1 cellular context compared by ENCODE assay signal in genomic region chr19:10086032-10086903, GRCh38.
TF ChIP-seq lines count a peak whose summit lies in the region.

SHFL (plus strand) TSS chr19:10086317; CDS start chr19:10086428, 111 bp downstream.

TF ChIP-seq in GM12878, 131 proteins besides CTCF, POLR2A, EP300 and RAD21 (continued from another document and continues in another):
- no peak for TF ChIP-seq IRF4 (IDR thresholded peaks at IDR 0.05; ENCODE audit: low read depth, low read length)
- TF ChIP-seq, protein P1, sequence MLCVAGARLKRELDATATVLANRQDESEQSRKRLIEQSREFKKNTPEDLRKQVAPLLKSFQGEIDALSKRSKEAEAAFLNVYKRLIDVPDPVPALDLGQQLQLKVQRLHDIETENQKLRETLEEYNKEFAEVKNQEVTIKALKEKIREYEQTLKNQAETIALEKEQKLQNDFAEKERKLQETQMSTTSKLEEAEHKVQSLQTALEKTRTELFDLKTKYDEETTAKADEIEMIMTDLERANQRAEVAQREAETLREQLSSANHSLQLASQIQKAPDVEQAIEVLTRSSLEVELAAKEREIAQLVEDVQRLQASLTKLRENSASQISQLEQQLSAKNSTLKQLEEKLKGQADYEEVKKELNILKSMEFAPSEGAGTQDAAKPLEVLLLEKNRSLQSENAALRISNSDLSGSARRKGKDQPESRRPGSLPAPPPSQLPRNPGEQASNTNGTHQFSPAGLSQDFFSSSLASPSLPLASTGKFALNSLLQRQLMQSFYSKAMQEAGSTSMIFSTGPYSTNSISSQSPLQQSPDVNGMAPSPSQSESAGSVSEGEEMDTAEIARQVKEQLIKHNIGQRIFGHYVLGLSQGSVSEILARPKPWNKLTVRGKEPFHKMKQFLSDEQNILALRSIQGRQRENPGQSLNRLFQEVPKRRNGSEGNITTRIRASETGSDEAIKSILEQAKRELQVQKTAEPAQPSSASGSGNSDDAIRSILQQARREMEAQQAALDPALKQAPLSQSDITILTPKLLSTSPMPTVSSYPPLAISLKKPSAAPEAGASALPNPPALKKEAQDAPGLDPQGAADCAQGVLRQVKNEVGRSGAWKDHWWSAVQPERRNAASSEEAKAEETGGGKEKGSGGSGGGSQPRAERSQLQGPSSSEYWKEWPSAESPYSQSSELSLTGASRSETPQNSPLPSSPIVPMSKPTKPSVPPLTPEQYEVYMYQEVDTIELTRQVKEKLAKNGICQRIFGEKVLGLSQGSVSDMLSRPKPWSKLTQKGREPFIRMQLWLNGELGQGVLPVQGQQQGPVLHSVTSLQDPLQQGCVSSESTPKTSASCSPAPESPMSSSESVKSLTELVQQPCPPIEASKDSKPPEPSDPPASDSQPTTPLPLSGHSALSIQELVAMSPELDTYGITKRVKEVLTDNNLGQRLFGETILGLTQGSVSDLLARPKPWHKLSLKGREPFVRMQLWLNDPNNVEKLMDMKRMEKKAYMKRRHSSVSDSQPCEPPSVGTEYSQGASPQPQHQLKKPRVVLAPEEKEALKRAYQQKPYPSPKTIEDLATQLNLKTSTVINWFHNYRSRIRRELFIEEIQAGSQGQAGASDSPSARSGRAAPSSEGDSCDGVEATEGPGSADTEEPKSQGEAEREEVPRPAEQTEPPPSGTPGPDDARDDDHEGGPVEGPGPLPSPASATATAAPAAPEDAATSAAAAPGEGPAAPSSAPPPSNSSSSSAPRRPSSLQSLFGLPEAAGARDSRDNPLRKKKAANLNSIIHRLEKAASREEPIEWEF (IDR thresholded peaks at IDR 0.05; ENCODE audit: insufficient replicate concordance, low read depth, low read length) = no peak
- 0 out of 2 replicates have a peak, but pooled peaks have one; percentile 22 for TF ChIP-seq MLLT1 (IDR thresholded peaks at IDR 0.05)
- no peak for TF ChIP-seq FOS (IDR thresholded peaks at IDR 0.05; ENCODE audit: borderline replicate concordance, extremely low read depth, insufficient read length)
- TF ChIP-seq, protein P2, sequence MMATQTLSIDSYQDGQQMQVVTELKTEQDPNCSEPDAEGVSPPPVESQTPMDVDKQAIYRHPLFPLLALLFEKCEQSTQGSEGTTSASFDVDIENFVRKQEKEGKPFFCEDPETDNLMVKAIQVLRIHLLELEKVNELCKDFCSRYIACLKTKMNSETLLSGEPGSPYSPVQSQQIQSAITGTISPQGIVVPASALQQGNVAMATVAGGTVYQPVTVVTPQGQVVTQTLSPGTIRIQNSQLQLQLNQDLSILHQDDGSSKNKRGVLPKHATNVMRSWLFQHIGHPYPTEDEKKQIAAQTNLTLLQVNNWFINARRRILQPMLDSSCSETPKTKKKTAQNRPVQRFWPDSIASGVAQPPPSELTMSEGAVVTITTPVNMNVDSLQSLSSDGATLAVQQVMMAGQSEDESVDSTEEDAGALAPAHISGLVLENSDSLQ (IDR thresholded peaks at IDR 0.05) = no peak
- peak; percentile 21 for TF ChIP-seq USF2 (IDR thresholded peaks at IDR 0.05; ENCODE audit: borderline replicate concordance, low read depth, low read length)
- no peak for TF ChIP-seq KLF5 (IDR thresholded peaks at IDR 0.05; ENCODE audit: partially characterized antibody)
- peak; percentile 53 for TF ChIP-seq IKZF1 (conservative IDR thresholded peaks at IDR 0.05)
- TF ChIP-seq BHLHE40 (IDR thresholded peaks at IDR 0.05; ENCODE audit: borderline replicate concordance in 1 of 2, low read depth in 2 of 2, low read length in 1 of 2) = peak; percentile 9 to 55; a peak in 2 of 4 replicates
- TF ChIP-seq CREB1 (IDR thresholded peaks at IDR 0.05; ENCODE audit: low read depth) = no peak
- 0 out of 2 replicates have a peak, but pooled peaks have one; percentile 34 for TF ChIP-seq TCF3 (IDR thresholded peaks at IDR 0.05; ENCODE audit: borderline replicate concordance, insufficient read depth, low read depth, low read length)
- TF ChIP-seq NR2C1 (IDR thresholded peaks at IDR 0.05) = peak; percentile 95
- TF ChIP-seq ZSCAN29 (IDR thresholded peaks at IDR 0.05) = no peak; the same call in 1 of the 2 replicates
- TF ChIP-seq MEF2A (IDR thresholded peaks at IDR 0.05; ENCODE audit: insufficient read depth, low read depth, low read length) = no peak
- TF ChIP-seq YBX1 (IDR thresholded peaks at IDR 0.05) = no peak
- no peak for TF ChIP-seq SKIL (IDR thresholded peaks at IDR 0.05; ENCODE audit: low read depth, poor library complexity, severe bottlenecking)
- no peak for TF ChIP-seq NFXL1 (IDR thresholded peaks at IDR 0.05; ENCODE audit: borderline replicate concordance)
- TF ChIP-seq ZBED1 (IDR thresholded peaks at IDR 0.05; ENCODE audit: borderline replicate concordance) = no peak
- TF ChIP-seq ZNF384 (IDR thresholded peaks at IDR 0.05; ENCODE audit: borderline replicate concordance, low read depth, low read length) = no peak
- TF ChIP-seq ELK1 (IDR thresholded peaks at IDR 0.05; ENCODE audit: low read depth, low read length) = no peak
- TF ChIP-seq POLR2AphosphoS2 (IDR thresholded peaks at IDR 0.05; ENCODE audit: low read depth, low read length) = peak; percentile 62
- TF ChIP-seq SPI1 (IDR thresholded peaks at IDR 0.05; ENCODE audit: borderline replicate concordance, insufficient read depth, low read depth, low read length) = 0 out of 2 replicates have a peak, but pooled peaks have one; percentile 11
- TF ChIP-seq HSF1 (IDR thresholded peaks at IDR 0.05; ENCODE audit: low read depth, low read length) = no peak
- TF ChIP-seq SP1 (IDR thresholded peaks at IDR 0.05; ENCODE audit: low read depth, low read length) = no peak
- TF ChIP-seq RFX5 (IDR thresholded peaks at IDR 0.05; ENCODE audit: low read depth, low read length) = no peak
- TF ChIP-seq, protein P3, sequence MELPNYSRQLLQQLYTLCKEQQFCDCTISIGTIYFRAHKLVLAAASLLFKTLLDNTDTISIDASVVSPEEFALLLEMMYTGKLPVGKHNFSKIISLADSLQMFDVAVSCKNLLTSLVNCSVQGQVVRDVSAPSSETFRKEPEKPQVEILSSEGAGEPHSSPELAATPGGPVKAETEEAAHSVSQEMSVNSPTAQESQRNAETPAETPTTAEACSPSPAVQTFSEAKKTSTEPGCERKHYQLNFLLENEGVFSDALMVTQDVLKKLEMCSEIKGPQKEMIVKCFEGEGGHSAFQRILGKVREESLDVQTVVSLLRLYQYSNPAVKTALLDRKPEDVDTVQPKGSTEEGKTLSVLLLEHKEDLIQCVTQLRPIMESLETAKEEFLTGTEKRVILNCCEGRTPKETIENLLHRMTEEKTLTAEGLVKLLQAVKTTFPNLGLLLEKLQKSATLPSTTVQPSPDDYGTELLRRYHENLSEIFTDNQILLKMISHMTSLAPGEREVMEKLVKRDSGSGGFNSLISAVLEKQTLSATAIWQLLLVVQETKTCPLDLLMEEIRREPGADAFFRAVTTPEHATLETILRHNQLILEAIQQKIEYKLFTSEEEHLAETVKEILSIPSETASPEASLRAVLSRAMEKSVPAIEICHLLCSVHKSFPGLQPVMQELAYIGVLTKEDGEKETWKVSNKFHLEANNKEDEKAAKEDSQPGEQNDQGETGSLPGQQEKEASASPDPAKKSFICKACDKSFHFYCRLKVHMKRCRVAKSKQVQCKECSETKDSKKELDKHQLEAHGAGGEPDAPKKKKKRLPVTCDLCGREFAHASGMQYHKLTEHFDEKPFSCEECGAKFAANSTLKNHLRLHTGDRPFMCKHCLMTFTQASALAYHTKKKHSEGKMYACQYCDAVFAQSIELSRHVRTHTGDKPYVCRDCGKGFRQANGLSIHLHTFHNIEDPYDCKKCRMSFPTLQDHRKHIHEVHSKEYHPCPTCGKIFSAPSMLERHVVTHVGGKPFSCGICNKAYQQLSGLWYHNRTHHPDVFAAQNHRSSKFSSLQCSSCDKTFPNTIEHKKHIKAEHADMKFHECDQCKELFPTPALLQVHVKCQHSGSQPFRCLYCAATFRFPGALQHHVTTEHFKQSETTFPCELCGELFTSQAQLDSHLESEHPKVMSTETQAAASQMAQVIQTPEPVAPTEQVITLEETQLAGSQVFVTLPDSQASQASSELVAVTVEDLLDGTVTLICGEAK (IDR thresholded peaks at IDR 0.05; ENCODE audit: borderline replicate concordance) = no peak; the same call in 1 of the 2 replicates
- peak; percentile 43; the same call in 1 of the 2 replicates for TF ChIP-seq CHD2 (IDR thresholded peaks at IDR 0.05; ENCODE audit: borderline replicate concordance, low read depth, low read length)
- TF ChIP-seq POU2F2 (IDR thresholded peaks at IDR 0.05; ENCODE audit: borderline replicate concordance, low read depth, low read length) = no peak
- TF ChIP-seq ZNF592 (IDR thresholded peaks at IDR 0.05) = no peak
- no peak for TF ChIP-seq RAD51 (IDR thresholded peaks at IDR 0.05)
- no peak for TF ChIP-seq PML (IDR thresholded peaks at IDR 0.05; ENCODE audit: low read length)
- no peak for TF ChIP-seq CBX3 (IDR thresholded peaks at IDR 0.05; ENCODE audit: borderline replicate concordance, low read depth)
- no peak for TF ChIP-seq SUPT20H (IDR thresholded peaks at IDR 0.05; ENCODE audit: borderline replicate concordance, control insufficient read depth, low read depth, low read length)
